In genomic region chr20:5540091-5540490, GRCh38 we compare ENCODE assay signal across 24 cellular contexts.
"Had no signal": no experiment of that assay in that cellular context is flagged by ENCODE, and none has a peak within 500 bp of the region (broad histone marks: within the 10 kb centered on the region; RNA-seq: fewer than 3 reads in every experiment).

No MANE protein-coding gene starts in this region.

- H3K4me1 ChIP-seq: esophagus muscularis mucosa, gastroesophageal sphincter, left ventricle myocardium inferior, testis, tibial nerve, vagina had no signal

- FAIRE-seq: keratinocyte had no signal

- H3K9me3 ChIP-seq: esophagus muscularis mucosa, gastroesophageal sphincter, left ventricle myocardium inferior, lower lobe of right lung, spleen, testis, tibial nerve, upper lobe of right lung, vagina had no signal

- DNase-seq: effector memory CD8-positive, alpha-beta T cell; glutamatergic neuron; left ventricle myocardium inferior; lower lobe of right lung; posterior cingulate gyrus; spleen; stimulated activated CD4-positive, alpha-beta T cell treated with anti-CD3 and anti-CD28 coated beads, Interleukin-15, amount 100 ng/mL, for 24 hours; stimulated activated CD4-positive, alpha-beta T cell treated with anti-CD3 and anti-CD28 coated beads, Interleukin-1b, Interleukin-23, amount 100 ng/mL, for 48 hours; stimulated activated CD4-positive, alpha-beta T cell treated with anti-CD3 and anti-CD28 coated beads, Interleukin-4, amount 100 ng/mL, for 24 hours; stimulated activated naive CD8-positive, alpha-beta T cell treated with anti-CD3 and anti-CD28 coated beads, Interleukin-15, amount 100 ng/mL, for 72 hours; testis; upper lobe of right lung had no signal

- H3K27me3 Mint-ChIP-seq: effector memory CD8-positive, alpha-beta T cell; memory B cell; stimulated activated memory B cell treated with anti-CD40 and anti-IgM and Interleukin-4, amounts not matched to agents 10 μg/mL and 1 μg/mL and 100 μg/mL, for 72 hours; stimulated activated naive CD8-positive, alpha-beta T cell treated with anti-CD3 and anti-CD28 coated beads, Interleukin-15, amount 100 ng/mL, for 72 hours had no signal

- H3K4me3 ChIP-seq: coronary artery, esophagus muscularis mucosa, gastroesophageal sphincter, left ventricle myocardium inferior, lower lobe of right lung, spleen, testis, tibial nerve, upper lobe of right lung, vagina had no signal

- H3K9me3 Mint-ChIP-seq: effector memory CD8-positive, alpha-beta T cell; memory B cell; mesothelial cell of epicardium; nephron; stimulated activated memory B cell treated with anti-CD40 and anti-IgM and Interleukin-4, amounts not matched to agents 10 μg/mL and 1 μg/mL and 100 μg/mL, for 72 hours; stimulated activated naive CD8-positive, alpha-beta T cell treated with anti-CD3 and anti-CD28 coated beads, Interleukin-15, amount 100 ng/mL, for 72 hours had no signal

- ATAC-seq: effector memory CD8-positive, alpha-beta T cell; gastroesophageal sphincter; lower lobe of right lung; sciatic nerve; stimulated activated memory B cell treated with anti-CD40 and anti-IgM and Interleukin-4, amounts not matched to agents 10 μg/mL and 1 μg/mL and 100 μg/mL, for 72 hours; stimulated activated naive CD8-positive, alpha-beta T cell treated with anti-CD3 and anti-CD28 coated beads, Interleukin-15, amount 100 ng/mL, for 72 hours had no signal

- H3K27ac ChIP-seq: coronary artery, epithelial cell of prostate, esophagus muscularis mucosa, gastroesophageal sphincter, left ventricle myocardium inferior, lower lobe of right lung, testis, tibial nerve, upper lobe of right lung, vagina had no signal

- H3K27ac Mint-ChIP-seq: effector memory CD8-positive, alpha-beta T cell; memory B cell; mesothelial cell of epicardium; nephron; stimulated activated memory B cell treated with anti-CD40 and anti-IgM and Interleukin-4, amounts not matched to agents 10 μg/mL and 1 μg/mL and 100 μg/mL, for 72 hours had no signal

- H3K4me3 Mint-ChIP-seq: effector memory CD8-positive, alpha-beta T cell; memory B cell; mesothelial cell of epicardium; nephron; stimulated activated memory B cell treated with anti-CD40 and anti-IgM and Interleukin-4, amounts not matched to agents 10 μg/mL and 1 μg/mL and 100 μg/mL, for 72 hours; stimulated activated naive CD8-positive, alpha-beta T cell treated with anti-CD3 and anti-CD28 coated beads, Interleukin-15, amount 100 ng/mL, for 72 hours had no signal

- H3K27me3 ChIP-seq: esophagus muscularis mucosa, gastroesophageal sphincter, spleen, testis, tibial nerve, upper lobe of right lung, vagina had no signal
